ENCODE assay signal across 1 cellular context in the genomic region with DNA sequence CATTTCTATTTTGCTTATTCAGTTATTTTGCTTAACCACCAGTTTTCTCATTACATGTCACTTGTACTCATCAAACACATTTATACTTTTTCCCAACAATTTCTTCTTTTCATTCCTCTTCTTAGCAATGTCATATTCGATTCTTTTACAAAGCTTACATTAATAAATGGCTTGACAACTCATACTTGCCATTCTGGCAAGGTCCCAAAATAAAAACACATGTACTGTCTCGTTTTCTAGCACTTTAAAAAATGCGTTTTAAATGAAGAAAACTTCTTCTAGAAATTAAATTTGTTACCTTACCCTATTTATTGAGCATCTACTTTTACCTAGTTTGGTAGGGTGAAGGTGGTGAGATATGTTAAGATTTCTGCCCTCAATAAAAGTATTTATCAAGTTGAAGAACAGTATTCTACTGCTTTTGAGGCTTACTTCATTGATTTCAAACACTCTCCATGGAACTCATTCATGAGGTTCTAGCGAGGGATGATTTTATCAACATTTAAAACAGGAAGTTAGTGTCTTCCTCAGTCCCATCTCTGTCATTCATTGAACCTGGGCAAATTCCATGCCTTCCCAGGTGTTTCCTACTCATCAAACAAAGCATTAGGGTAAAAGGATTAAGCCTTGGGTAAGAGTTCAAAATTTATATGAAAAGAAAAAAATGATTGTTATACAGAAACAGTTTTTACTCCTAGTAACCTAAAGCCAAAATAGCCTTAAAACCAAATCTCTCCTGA.
TF ChIP-seq lines count a peak whose summit lies in the region.

No MANE protein-coding gene starts in this region.

TF ChIP-seq in HepG2, 621 proteins besides CTCF, POLR2A, EP300 and RAD21:
- TF ChIP-seq MAFK (conservative IDR thresholded peaks at IDR 0.05 in 1 of 2, IDR thresholded peaks at IDR 0.05 in 1 of 2; ENCODE audit: low read length in 2 of 2) (peak; percentile 33 to 38; a peak in 1 of 4 replicates), MXD3 (CRISPR knock-in tag; IDR thresholded peaks at IDR 0.05) (no peak), ZNF550 (CRISPR knock-in tag; IDR thresholded peaks at IDR 0.05; ENCODE audit: borderline replicate concordance) (no peak)
- TF ChIP-seq, protein P1, sequence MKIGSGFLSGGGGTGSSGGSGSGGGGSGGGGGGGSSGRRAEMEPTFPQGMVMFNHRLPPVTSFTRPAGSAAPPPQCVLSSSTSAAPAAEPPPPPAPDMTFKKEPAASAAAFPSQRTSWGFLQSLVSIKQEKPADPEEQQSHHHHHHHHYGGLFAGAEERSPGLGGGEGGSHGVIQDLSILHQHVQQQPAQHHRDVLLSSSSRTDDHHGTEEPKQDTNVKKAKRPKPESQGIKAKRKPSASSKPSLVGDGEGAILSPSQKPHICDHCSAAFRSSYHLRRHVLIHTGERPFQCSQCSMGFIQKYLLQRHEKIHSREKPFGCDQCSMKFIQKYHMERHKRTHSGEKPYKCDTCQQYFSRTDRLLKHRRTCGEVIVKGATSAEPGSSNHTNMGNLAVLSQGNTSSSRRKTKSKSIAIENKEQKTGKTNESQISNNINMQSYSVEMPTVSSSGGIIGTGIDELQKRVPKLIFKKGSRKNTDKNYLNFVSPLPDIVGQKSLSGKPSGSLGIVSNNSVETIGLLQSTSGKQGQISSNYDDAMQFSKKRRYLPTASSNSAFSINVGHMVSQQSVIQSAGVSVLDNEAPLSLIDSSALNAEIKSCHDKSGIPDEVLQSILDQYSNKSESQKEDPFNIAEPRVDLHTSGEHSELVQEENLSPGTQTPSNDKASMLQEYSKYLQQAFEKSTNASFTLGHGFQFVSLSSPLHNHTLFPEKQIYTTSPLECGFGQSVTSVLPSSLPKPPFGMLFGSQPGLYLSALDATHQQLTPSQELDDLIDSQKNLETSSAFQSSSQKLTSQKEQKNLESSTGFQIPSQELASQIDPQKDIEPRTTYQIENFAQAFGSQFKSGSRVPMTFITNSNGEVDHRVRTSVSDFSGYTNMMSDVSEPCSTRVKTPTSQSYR (CRISPR knock-in tag; IDR thresholded peaks at IDR 0.05; ENCODE audit: borderline replicate concordance): no peak
TF ChIP-seq in HepG2: peak in this region for 1.
